Comparison of ENCODE assay signal across 22 cellular contexts in the genomic region with DNA sequence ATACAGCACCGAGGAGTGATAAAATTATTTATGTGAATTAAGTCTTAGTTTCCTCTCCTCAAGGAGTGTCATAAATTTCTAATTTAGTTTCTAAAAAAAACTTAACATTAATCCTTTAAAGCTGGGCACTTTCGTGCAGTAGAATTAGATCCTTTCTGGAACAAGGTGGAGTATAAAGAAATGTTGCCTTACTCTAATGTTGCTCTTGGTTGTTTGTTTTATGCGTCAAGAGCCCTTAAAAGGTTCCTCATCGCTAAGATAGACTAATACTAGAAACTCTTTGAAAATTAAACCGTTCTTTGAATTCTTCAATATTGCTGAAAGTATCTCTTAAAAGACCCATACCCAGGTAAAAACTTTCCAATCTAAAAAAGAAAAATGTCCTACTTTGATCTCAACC.
"Had no signal": no experiment of that assay in that cellular context is flagged by ENCODE, and none has a peak within 500 bp of the region (broad histone marks: within the 10 kb centered on the region; RNA-seq: fewer than 3 reads in every experiment).

No MANE protein-coding gene starts in this region.

- H3K27ac ChIP-seq: coronary artery, dorsolateral prefrontal cortex, esophagus muscularis mucosa, foreskin keratinocyte, gastroesophageal sphincter, heart left ventricle, hepatocyte, lower lobe of right lung had no signal

- H3K4me1 ChIP-seq: foreskin keratinocyte had no signal

- H3K4me3 ChIP-seq: coronary artery, dorsolateral prefrontal cortex, esophagus muscularis mucosa, gastroesophageal sphincter, heart left ventricle, hepatocyte, lower lobe of right lung, mucosa of descending colon had no signal

- H3K9me3 ChIP-seq: esophagus muscularis mucosa, gastroesophageal sphincter, heart left ventricle, lower lobe of right lung, mucosa of descending colon had no signal

- ATAC-seq: foreskin keratinocyte, gastroesophageal sphincter, heart left ventricle, left colon, left lobe of liver, left ventricle myocardium superior, mucosa of descending colon had no signal

- H3K27me3 ChIP-seq: dorsolateral prefrontal cortex, esophagus muscularis mucosa, foreskin keratinocyte, gastroesophageal sphincter, heart left ventricle, hepatocyte had no signal

- H3K36me3 ChIP-seq: esophagus muscularis mucosa, gastroesophageal sphincter, heart left ventricle, lower lobe of right lung had no signal

- DNase-seq: dermis blood vessel endothelial cell; dorsolateral prefrontal cortex; effector CD4-positive, alpha-beta T cell; effector memory CD4-positive, alpha-beta T cell; foreskin keratinocyte; heart left ventricle; hypothalamus; immature natural killer cell; islet precursor cell; kidney; kidney glomerular epithelial cell; left colon; left ventricle myocardium superior; lower lobe of right lung; mesenchymal stem cell; mucosa of descending colon; naive B cell had no signal
